Comparison of ENCODE assay signal across 8 cellular contexts in genomic region chr5:42908509-42909488, GRCh38.
DNase-seq lines count a peak whose midpoint lies in the region; ATAC-seq and TF ChIP-seq lines count a peak whose summit lies in the region.

No MANE protein-coding gene starts in this region.

- CTCF ChIA-PET in BJ (lab: Yijun Ruan, JAX) = interaction anchor here (0.6 to 7.2 kb wide), 28 partner anchors 10 to 481 kb away, joined by 3 to 95 read pairs (median 6); partner anchors contain the start of gene ANXA2R

- peak overlapping the region; percentile 41 for H3K4me3 ChIP-seq in BJ (ENCODE audit: low read depth, low read length)

- no peaks in the 10 kb centered on the region for H3K36me3 ChIP-seq in BJ (ENCODE audit: control insufficient read depth, insufficient read depth, low read length)

- H3K27me3 Mint-ChIP-seq in dendritic cell treated with granulocyte-macrophage colony-stimulating factor and Interleukin-4, amounts not matched to agents 40 ng/mL and 50 ng/mL, for 4 days = peaks cover 3% of the 10 kb centered on the region

- peak overlapping the region; percentile 77 for H3K4me3 Mint-ChIP-seq in dendritic cell treated with granulocyte-macrophage colony-stimulating factor and Interleukin-4, amounts not matched to agents 40 ng/mL and 50 ng/mL, for 4 days

- DNase-seq in BJ (ENCODE audit: low read depth) (peak; percentile 14), NCI-H510A treated with DMSO at 0.1 percent for 48 hours (lab: John Stamatoyannopoulos, UW) (peak; percentile 66), left lobe of liver (ENCODE audit: low spot score) (peak; percentile 89)
- DNase-seq in activated CD4-positive, alpha-beta T cell treated with anti-CD3 and anti-CD28 coated beads for 48 hours = peak; percentile 92
- DNase-seq in stimulated activated CD4-positive, alpha-beta T cell treated with anti-CD3 and anti-CD28 coated beads, Interleukin-1b, Interleukin-23, amount 100 ng/mL, for 48 hours = peak; percentile 90

- POLR2A ChIA-PET in BJ (lab: Charles Lee) = interaction anchor here (0.6 kb wide), 1 partner anchor 40 kb away, joined by 4 read pairs; no protein-coding TSS in a partner anchor

- peak; percentile 88 for TF ChIP-seq CTCF in BJ (IDR thresholded peaks at IDR 0.05; ENCODE audit: insufficient read depth, low read depth, low read length)

- ATAC-seq in GM19324 (IDR thresholded peaks at IDR 0.05; ENCODE audit: low FRiP score, unreplicated experiment) (peak; percentile 87), HG03457 (IDR thresholded peaks at IDR 0.05; ENCODE audit: unreplicated experiment) (peak; percentile 68), left lobe of liver (peak; percentile 97)

- H3K9me3 Mint-ChIP-seq in dendritic cell treated with granulocyte-macrophage colony-stimulating factor and Interleukin-4, amounts not matched to agents 40 ng/mL and 50 ng/mL, for 4 days = no peaks in the 10 kb centered on the region

- peaks cover 7% of the 10 kb centered on the region for H3K27me3 ChIP-seq in BJ (ENCODE audit: control insufficient read depth, insufficient read depth, low read length)

- H3K4me1 Mint-ChIP-seq in dendritic cell treated with granulocyte-macrophage colony-stimulating factor and Interleukin-4, amounts not matched to agents 40 ng/mL and 50 ng/mL, for 4 days (ENCODE audit: low read depth) = peaks cover 9% of the 10 kb centered on the region

- intact Hi-C loops in dendritic cell treated with granulocyte-macrophage colony-stimulating factor and Interleukin-4, amounts not matched to agents 40 ng/mL and 50 ng/mL, for 4 days (cut with micrococcal nuclease) = loop anchor here (5.0 kb wide), 1 partner anchor 214 kb away; the partner anchor contains the start of gene ZNF131

- peak overlapping the region; percentile 62 for H3K27ac Mint-ChIP-seq in dendritic cell treated with granulocyte-macrophage colony-stimulating factor and Interleukin-4, amounts not matched to agents 40 ng/mL and 50 ng/mL, for 4 days

- H3K36me3 Mint-ChIP-seq in dendritic cell treated with granulocyte-macrophage colony-stimulating factor and Interleukin-4, amounts not matched to agents 40 ng/mL and 50 ng/mL, for 4 days (ENCODE audit: low read depth) = no peaks in the 10 kb centered on the region

Comparison
In these comparisons a context has a peak if more than half of its experiments do, and no peak if none do; other contexts are left out.
1. Peak in every context shown above with its lines: DNase-seq, ATAC-seq and H3K4me3 ChIP-seq.
2. DNase-seq: peak in every context shown above with its lines; median percentile 92 in activated CD4-positive, alpha-beta T cell treated with anti-CD3 and anti-CD28 coated beads for 48 hours; 90 in stimulated activated CD4-positive, alpha-beta T cell treated with anti-CD3 and anti-CD28 coated beads, Interleukin-1b, Interleukin-23, amount 100 ng/mL, for 48 hours; 89 in left lobe of liver; 66 in NCI-H510A treated with DMSO at 0.1 percent for 48 hours; 14 in BJ.